Comparison of ENCODE assay signal across 26 cellular contexts in genomic region chr15:19956124-19956796, GRCh38.
"Had no signal": no experiment of that assay in that cellular context is flagged by ENCODE, and none has a peak within 500 bp of the region (broad histone marks: within the 10 kb centered on the region; RNA-seq: fewer than 3 reads in every experiment).

No MANE protein-coding gene starts in this region.

- FAIRE-seq: small intestine had no signal

- H3K4me3 ChIP-seq: neural progenitor cell, ovary, psoas muscle, right lobe of liver, sigmoid colon, suprapubic skin, testis, tibial artery, transverse colon, upper lobe of right lung, uterus had no signal

- DNase-seq: naive thymus-derived CD4-positive, alpha-beta T cell; natural killer cell; occipital lobe; ovary; posterior cingulate gyrus; psoas muscle; right cardiac atrium; right lobe of liver; sigmoid colon; small intestine; stimulated activated CD4-positive, alpha-beta T cell treated with anti-CD3 and anti-CD28 coated beads, Interleukin-12 subunit alpha, Interleukin-12 subunit beta, amount 100 ng/mL, for 4 hours; stimulated activated CD4-positive, alpha-beta T cell treated with anti-CD3 and anti-CD28 coated beads, Interleukin-1b, Interleukin-23, amount 100 ng/mL, for 48 hours; stimulated activated CD4-positive, alpha-beta T cell treated with anti-CD3 and anti-CD28 coated beads, Interleukin-4, amount 100 ng/mL, for 1 hour; stimulated activated CD4-positive, alpha-beta T cell treated with anti-CD3 and anti-CD28 coated beads, Interleukin-4, amount 100 ng/mL, for 4 hours; stimulated activated CD8-positive, alpha-beta memory T cell treated with anti-CD3 and anti-CD28 coated beads, Interleukin-4, amount 100 ng/mL, for 48 hours; stimulated activated naive B cell treated with anti-CD40 and anti-IgM and Interleukin-4, amounts not matched to agents 10 μg/mL and 1 μg/mL and 100 μg/mL, for 72 hours; stimulated activated naive CD4-positive, alpha-beta T cell treated with Interleukin-2 at 50 U/mL for 16 hours; substantia nigra; testis; tibial artery; transverse colon; upper lobe of right lung; uterus had no signal

- H3K27me3 ChIP-seq: neural progenitor cell, ovary, right lobe of liver, sigmoid colon, suprapubic skin, testis, tibial artery, transverse colon, upper lobe of right lung, uterus had no signal

- H3K4me1 ChIP-seq: neural progenitor cell, parathyroid adenoma, psoas muscle, right lobe of liver, sigmoid colon, suprapubic skin, testis, tibial artery, transverse colon, upper lobe of right lung, uterus had no signal

- H3K36me3 ChIP-seq: neural progenitor cell, ovary, right lobe of liver, sigmoid colon, suprapubic skin, tibial artery, transverse colon, upper lobe of right lung, uterus had no signal

- H3K27ac ChIP-seq: neural progenitor cell, ovary, parathyroid adenoma, psoas muscle, right lobe of liver, sigmoid colon, suprapubic skin, testis, tibial artery, transverse colon, upper lobe of right lung, uterus had no signal

- ATAC-seq: naive thymus-derived CD4-positive, alpha-beta T cell; natural killer cell; psoas muscle; right cardiac atrium; upper lobe of right lung had no signal

- H3K9me3 ChIP-seq: ovary, psoas muscle, right lobe of liver, suprapubic skin, testis, tibial artery, upper lobe of right lung, uterus had no signal
